2 cellular contexts compared by ENCODE assay signal in genomic region chr17:50177983-50178834, GRCh38.
TF ChIP-seq lines count a peak whose summit lies in the region.

No MANE protein-coding gene starts in this region.

TF ChIP-seq in Ishikawa, 13 proteins besides CTCF, POLR2A, EP300 and RAD21:
- TF ChIP-seq TAF1 (IDR thresholded peaks at IDR 0.05; ENCODE audit: low read depth) (no peak), USF1 (IDR thresholded peaks at IDR 0.05) (peak; percentile 89), FOXM1 (IDR thresholded peaks at IDR 0.05; ENCODE audit: borderline replicate concordance, low read depth) (peak; percentile 94), ZBTB7A (IDR thresholded peaks at IDR 0.05; ENCODE audit: low read depth) (0 out of 2 replicates have a peak, but pooled peaks have one; percentile 30), YY1 (IDR thresholded peaks at IDR 0.05; ENCODE audit: low read depth) (peak; percentile 62; the same call in 1 of the 2 replicates), CEBPB (IDR thresholded peaks at IDR 0.05) (no peak), REST (IDR thresholded peaks at IDR 0.05; ENCODE audit: low read depth) (0 out of 2 replicates have a peak, but pooled peaks have one; percentile 7), TCF12 (IDR thresholded peaks at IDR 0.05; ENCODE audit: low read depth) (peak; percentile 99), MAX (IDR thresholded peaks at IDR 0.05) (peak; percentile 95), TEAD4 (IDR thresholded peaks at IDR 0.05) (peak; percentile 91), EGR1 (IDR thresholded peaks at IDR 0.05) (peak; percentile 94), CREB1 (IDR thresholded peaks at IDR 0.05; ENCODE audit: low read depth) (peak; percentile 39; the same call in 1 of the 2 replicates), NFIC (IDR thresholded peaks at IDR 0.05) (peak; percentile 91)

TF ChIP-seq in GM12878, 131 proteins besides CTCF, POLR2A, EP300 and RAD21:
- TF ChIP-seq PKNOX1 (IDR thresholded peaks at IDR 0.05) (no peak), HCFC1 (IDR thresholded peaks at IDR 0.05; ENCODE audit: low read length) (no peak), ZBTB33 (IDR thresholded peaks at IDR 0.05) (no peak), IRF3 (IDR thresholded peaks at IDR 0.05) (no peak), MEF2B (IDR thresholded peaks at IDR 0.05; ENCODE audit: partially characterized antibody, poor library complexity, severe bottlenecking) (no peak), CBFB (IDR thresholded peaks at IDR 0.05; ENCODE audit: low read depth) (no peak), SKIL (IDR thresholded peaks at IDR 0.05; ENCODE audit: low read depth, poor library complexity, severe bottlenecking) (no peak), RAD51 (IDR thresholded peaks at IDR 0.05) (peak; percentile 49; the same call in 1 of the 2 replicates), BACH1 (IDR thresholded peaks at IDR 0.05; ENCODE audit: borderline replicate concordance) (no peak), MTA3 (IDR thresholded peaks at IDR 0.05; ENCODE audit: borderline replicate concordance, low read length) (no peak), GATAD2B (conservative IDR thresholded peaks at IDR 0.05; ENCODE audit: low read depth) (peak; percentile 39; the same call in 1 of the 2 replicates), MEF2A (IDR thresholded peaks at IDR 0.05; ENCODE audit: insufficient read depth, low read depth, low read length) (no peak), NFIC (IDR thresholded peaks at IDR 0.05; ENCODE audit: low read depth, low read length) (no peak), KLF5 (IDR thresholded peaks at IDR 0.05; ENCODE audit: partially characterized antibody) (no peak), USF1 (IDR thresholded peaks at IDR 0.05; ENCODE audit: borderline replicate concordance, extremely low read length, insufficient read depth, low read depth, low read length) (peak; percentile 21), HDGF (IDR thresholded peaks at IDR 0.05) (peak; percentile 61; the same call in 1 of the 2 replicates), CHD4 (IDR thresholded peaks at IDR 0.05) (no peak), EGR1 (IDR thresholded peaks at IDR 0.05; ENCODE audit: borderline replicate concordance in 1 of 2, low read depth in 2 of 2, low read length in 2 of 2) (no peak), SMARCA5 (IDR thresholded peaks at IDR 0.05) (no peak; the same call in 1 of the 2 replicates), ATF2 (IDR thresholded peaks at IDR 0.05; ENCODE audit: low read length) (no peak), YBX1 (IDR thresholded peaks at IDR 0.05) (no peak), ASH2L (IDR thresholded peaks at IDR 0.05; ENCODE audit: borderline replicate concordance, low read depth) (no peak), ESRRA (IDR thresholded peaks at IDR 0.05; ENCODE audit: low read length) (no peak), MTA2 (IDR thresholded peaks at IDR 0.05; ENCODE audit: low read depth) (no peak), SUZ12 (IDR thresholded peaks at IDR 0.05; ENCODE audit: unreplicated experiment) (no peak), MYB (IDR thresholded peaks at IDR 0.05; ENCODE audit: borderline replicate concordance, low read depth, low read length) (no peak), ZBTB4 (CRISPR knock-in tag; IDR thresholded peaks at IDR 0.05) (no peak), KAT2A (conservative IDR thresholded peaks at IDR 0.05; ENCODE audit: control insufficient read depth, low read depth, low read length) (no peak), RELA (IDR thresholded peaks at IDR 0.05; ENCODE audit: borderline replicate concordance, partially characterized antibody) (no peak), SMC3 (IDR thresholded peaks at IDR 0.05; ENCODE audit: borderline replicate concordance, low read length) (peak; percentile 15; the same call in 1 of the 2 replicates), STAT3 (IDR thresholded peaks at IDR 0.05; ENCODE audit: low read depth, low read length) (no peak), ZSCAN29 (IDR thresholded peaks at IDR 0.05) (no peak), KDM1A (IDR thresholded peaks at IDR 0.05; ENCODE audit: borderline replicate concordance) (no peak), YY1 (IDR thresholded peaks at IDR 0.05; ENCODE audit: low read depth, low read length) (0 out of 2 replicates have a peak, but pooled peaks have one; percentile 21), MAX (IDR thresholded peaks at IDR 0.05; ENCODE audit: low read depth, low read length) (0 out of 2 replicates have a peak, but pooled peaks have one; percentile 30), IKZF1 (conservative IDR thresholded peaks at IDR 0.05) (0 out of 2 replicates have a peak, but pooled peaks have one; percentile 38), SMAD5 (IDR thresholded peaks at IDR 0.05; ENCODE audit: low read depth) (no peak), BHLHE40 (IDR thresholded peaks at IDR 0.05; ENCODE audit: borderline replicate concordance in 1 of 2, low read depth in 2 of 2, low read length in 1 of 2) (peak in 1 of 2 experiments; percentile 33; a peak in 2 of 4 replicates)
